In the genomic region with DNA sequence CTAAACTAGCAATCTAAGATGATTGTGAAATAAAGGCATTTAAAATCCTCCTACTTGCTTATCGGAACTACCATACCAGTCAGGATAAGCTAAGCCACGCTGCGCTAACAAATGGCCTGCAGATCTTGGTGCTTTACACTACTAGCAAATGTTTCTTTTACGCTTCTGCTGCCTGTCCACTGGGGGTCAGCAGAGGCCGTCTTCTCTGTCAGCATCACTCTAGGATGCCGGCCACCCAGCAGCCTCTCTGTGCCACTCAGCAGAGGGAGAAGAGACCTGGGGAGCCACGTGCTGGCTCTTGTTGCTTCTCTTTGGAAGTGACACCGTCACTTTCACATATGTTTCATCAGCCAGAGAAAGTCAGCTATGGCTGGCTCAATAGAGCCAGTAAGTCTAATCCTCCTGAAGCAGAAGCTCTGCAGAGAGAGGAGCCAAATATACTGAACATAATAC, we compare ENCODE assay signal across 7 cellular contexts. TPM values are rescaled to one million over a fixed set of nuclear protein-coding genes. Genes with fewer than 3 reads are reported as not detected.
DNase-seq lines count a peak whose midpoint lies in the region; ATAC-seq, FAIRE-seq and TF ChIP-seq lines count a peak whose summit lies in the region.

No MANE protein-coding gene starts in this region.

- ATAC-seq in SK-N-SH treated with all-trans-retinoic acid at 6 μM for 48 hours = peak; percentile 89
- no peak for ATAC-seq in GM21737 (IDR thresholded peaks at IDR 0.05; ENCODE audit: unreplicated experiment)

- no peaks in the 10 kb centered on the region for H3K36me3 ChIP-seq in astrocyte (ENCODE audit: insufficient read depth, low read length)

- peak; percentile 59 for TF ChIP-seq RAD21 in Ishikawa (IDR thresholded peaks at IDR 0.05; ENCODE audit: low read depth)

- H3K9me3 Mint-ChIP-seq in astrocyte (ENCODE audit: unreplicated experiment) = no peaks in the 10 kb centered on the region

- H3K36me3 Mint-ChIP-seq in astrocyte (ENCODE audit: low read depth, unreplicated experiment) = peaks cover 3% of the 10 kb centered on the region

- H3K79me2 ChIP-seq in astrocyte (ENCODE audit: insufficient read depth, low read length) = no peaks in the 10 kb centered on the region

- no peak overlapping the region for H3K4me2 ChIP-seq in astrocyte (ENCODE audit: low read length)

- no peak overlapping the region for H3K27ac ChIP-seq in astrocyte (ENCODE audit: low read depth, low read length)

- DNase-seq in astrocyte (ENCODE audit: low read depth) (peak; percentile 47), inferior parietal cortex (ENCODE audit: extremely low spot score) (peak; percentile 17)
- peak; percentile 59 for DNase-seq in stimulated activated CD4-positive, alpha-beta T cell treated with anti-CD3 and anti-CD28 coated beads, Interleukin-4, amount 100 ng/mL, for 1 hour

- H4K20me1 ChIP-seq in astrocyte (ENCODE audit: insufficient read depth, low read length) = no peaks in the 10 kb centered on the region

- peaks cover 6% of the 10 kb centered on the region for H3K4me1 Mint-ChIP-seq in astrocyte (ENCODE audit: low read depth, unreplicated experiment)

- no peaks in the 10 kb centered on the region for H3K27me3 Mint-ChIP-seq in astrocyte (ENCODE audit: low read depth, unreplicated experiment)

- no peak for TF ChIP-seq EP300 in Ishikawa (IDR thresholded peaks at IDR 0.05; ENCODE audit: borderline replicate concordance)

- H3K27ac Mint-ChIP-seq in astrocyte (ENCODE audit: unreplicated experiment) = peak overlapping the region; percentile 75

- H3K4me3 ChIP-seq in astrocyte (ENCODE audit: insufficient read depth, low read depth, low read length) = no peak overlapping the region

- H3K9me3 ChIP-seq in astrocyte (ENCODE audit: insufficient read depth, low read depth, low read length) = no peaks in the 10 kb centered on the region

- FAIRE-seq in astrocyte (lab: Jason Lieb, UNC) = peak; percentile 50

- H3K27me3 ChIP-seq in astrocyte (ENCODE audit: insufficient read depth, low read length) = no peaks in the 10 kb centered on the region

- TF ChIP-seq CTCF in GM12873 (IDR thresholded peaks at IDR 0.05; ENCODE audit: insufficient read depth, low read depth, low read length, missing control alignments) (peak; percentile 65), astrocyte (IDR thresholded peaks at IDR 0.05; ENCODE audit: insufficient read depth, low read depth, low read length) (peak; percentile 71)

- H2AFZ ChIP-seq in astrocyte (ENCODE audit: low read depth, low read length) = no peak overlapping the region

- H3K4me3 Mint-ChIP-seq in astrocyte (ENCODE audit: unreplicated experiment) = no peak overlapping the region

- H3K9ac ChIP-seq in astrocyte (ENCODE audit: low read length) = no peak overlapping the region

- H3K4me1 ChIP-seq in astrocyte (ENCODE audit: insufficient read depth, low read length) = no peaks in the 10 kb centered on the region

TF ChIP-seq in Ishikawa, 13 proteins besides CTCF, POLR2A, EP300 and RAD21:
- TF ChIP-seq, protein P1, sequence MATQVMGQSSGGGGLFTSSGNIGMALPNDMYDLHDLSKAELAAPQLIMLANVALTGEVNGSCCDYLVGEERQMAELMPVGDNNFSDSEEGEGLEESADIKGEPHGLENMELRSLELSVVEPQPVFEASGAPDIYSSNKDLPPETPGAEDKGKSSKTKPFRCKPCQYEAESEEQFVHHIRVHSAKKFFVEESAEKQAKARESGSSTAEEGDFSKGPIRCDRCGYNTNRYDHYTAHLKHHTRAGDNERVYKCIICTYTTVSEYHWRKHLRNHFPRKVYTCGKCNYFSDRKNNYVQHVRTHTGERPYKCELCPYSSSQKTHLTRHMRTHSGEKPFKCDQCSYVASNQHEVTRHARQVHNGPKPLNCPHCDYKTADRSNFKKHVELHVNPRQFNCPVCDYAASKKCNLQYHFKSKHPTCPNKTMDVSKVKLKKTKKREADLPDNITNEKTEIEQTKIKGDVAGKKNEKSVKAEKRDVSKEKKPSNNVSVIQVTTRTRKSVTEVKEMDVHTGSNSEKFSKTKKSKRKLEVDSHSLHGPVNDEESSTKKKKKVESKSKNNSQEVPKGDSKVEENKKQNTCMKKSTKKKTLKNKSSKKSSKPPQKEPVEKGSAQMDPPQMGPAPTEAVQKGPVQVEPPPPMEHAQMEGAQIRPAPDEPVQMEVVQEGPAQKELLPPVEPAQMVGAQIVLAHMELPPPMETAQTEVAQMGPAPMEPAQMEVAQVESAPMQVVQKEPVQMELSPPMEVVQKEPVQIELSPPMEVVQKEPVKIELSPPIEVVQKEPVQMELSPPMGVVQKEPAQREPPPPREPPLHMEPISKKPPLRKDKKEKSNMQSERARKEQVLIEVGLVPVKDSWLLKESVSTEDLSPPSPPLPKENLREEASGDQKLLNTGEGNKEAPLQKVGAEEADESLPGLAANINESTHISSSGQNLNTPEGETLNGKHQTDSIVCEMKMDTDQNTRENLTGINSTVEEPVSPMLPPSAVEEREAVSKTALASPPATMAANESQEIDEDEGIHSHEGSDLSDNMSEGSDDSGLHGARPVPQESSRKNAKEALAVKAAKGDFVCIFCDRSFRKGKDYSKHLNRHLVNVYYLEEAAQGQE (IDR thresholded peaks at IDR 0.05; ENCODE audit: low read depth) = no peak
- TF ChIP-seq CREB1 (IDR thresholded peaks at IDR 0.05; ENCODE audit: low read depth) (no peak), TAF1 (IDR thresholded peaks at IDR 0.05; ENCODE audit: low read depth) (no peak), TEAD4 (IDR thresholded peaks at IDR 0.05) (no peak), CEBPB (IDR thresholded peaks at IDR 0.05) (no peak), YY1 (IDR thresholded peaks at IDR 0.05; ENCODE audit: low read depth) (no peak), TCF12 (IDR thresholded peaks at IDR 0.05; ENCODE audit: low read depth) (no peak), EGR1 (IDR thresholded peaks at IDR 0.05) (no peak), ZBTB7A (IDR thresholded peaks at IDR 0.05; ENCODE audit: low read depth) (no peak), FOXM1 (IDR thresholded peaks at IDR 0.05; ENCODE audit: borderline replicate concordance, low read depth) (no peak), NFIC (IDR thresholded peaks at IDR 0.05) (no peak)
- TF ChIP-seq, protein P2, sequence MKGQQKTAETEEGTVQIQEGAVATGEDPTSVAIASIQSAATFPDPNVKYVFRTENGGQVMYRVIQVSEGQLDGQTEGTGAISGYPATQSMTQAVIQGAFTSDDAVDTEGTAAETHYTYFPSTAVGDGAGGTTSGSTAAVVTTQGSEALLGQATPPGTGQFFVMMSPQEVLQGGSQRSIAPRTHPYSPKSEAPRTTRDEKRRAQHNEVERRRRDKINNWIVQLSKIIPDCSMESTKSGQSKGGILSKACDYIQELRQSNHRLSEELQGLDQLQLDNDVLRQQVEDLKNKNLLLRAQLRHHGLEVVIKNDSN (IDR thresholded peaks at IDR 0.05) = no peak
- TF ChIP-seq, protein P3, sequence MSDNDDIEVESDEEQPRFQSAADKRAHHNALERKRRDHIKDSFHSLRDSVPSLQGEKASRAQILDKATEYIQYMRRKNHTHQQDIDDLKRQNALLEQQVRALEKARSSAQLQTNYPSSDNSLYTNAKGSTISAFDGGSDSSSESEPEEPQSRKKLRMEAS (IDR thresholded peaks at IDR 0.05) = no peak

TF ChIP-seq in SK-N-SH treated with all-trans-retinoic acid at 6 μM for 48 hours, 23 proteins besides CTCF, POLR2A, EP300 and RAD21 (continues in another document):
- TF ChIP-seq PPARA (CRISPR knock-in tag; IDR thresholded peaks at IDR 0.05; ENCODE audit: borderline replicate concordance) = no peak
- TF ChIP-seq, protein P4, sequence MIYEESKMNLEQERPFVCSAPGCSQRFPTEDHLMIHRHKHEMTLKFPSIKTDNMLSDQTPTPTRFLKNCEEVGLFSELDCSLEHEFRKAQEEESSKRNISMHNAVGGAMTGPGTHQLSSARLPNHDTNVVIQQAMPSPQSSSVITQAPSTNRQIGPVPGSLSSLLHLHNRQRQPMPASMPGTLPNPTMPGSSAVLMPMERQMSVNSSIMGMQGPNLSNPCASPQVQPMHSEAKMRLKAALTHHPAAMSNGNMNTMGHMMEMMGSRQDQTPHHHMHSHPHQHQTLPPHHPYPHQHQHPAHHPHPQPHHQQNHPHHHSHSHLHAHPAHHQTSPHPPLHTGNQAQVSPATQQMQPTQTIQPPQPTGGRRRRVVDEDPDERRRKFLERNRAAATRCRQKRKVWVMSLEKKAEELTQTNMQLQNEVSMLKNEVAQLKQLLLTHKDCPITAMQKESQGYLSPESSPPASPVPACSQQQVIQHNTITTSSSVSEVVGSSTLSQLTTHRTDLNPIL (CRISPR knock-in tag; IDR thresholded peaks at IDR 0.05; ENCODE audit: low read depth) = no peak
- no peak for TF ChIP-seq BACH2 (CRISPR knock-in tag; IDR thresholded peaks at IDR 0.05; ENCODE audit: borderline replicate concordance)
- no peak for TF ChIP-seq TOX (CRISPR knock-in tag; IDR thresholded peaks at IDR 0.05; ENCODE audit: borderline replicate concordance)
- no peak for TF ChIP-seq ZNF8 (CRISPR knock-in tag; IDR thresholded peaks at IDR 0.05)
- TF ChIP-seq, protein P5, sequence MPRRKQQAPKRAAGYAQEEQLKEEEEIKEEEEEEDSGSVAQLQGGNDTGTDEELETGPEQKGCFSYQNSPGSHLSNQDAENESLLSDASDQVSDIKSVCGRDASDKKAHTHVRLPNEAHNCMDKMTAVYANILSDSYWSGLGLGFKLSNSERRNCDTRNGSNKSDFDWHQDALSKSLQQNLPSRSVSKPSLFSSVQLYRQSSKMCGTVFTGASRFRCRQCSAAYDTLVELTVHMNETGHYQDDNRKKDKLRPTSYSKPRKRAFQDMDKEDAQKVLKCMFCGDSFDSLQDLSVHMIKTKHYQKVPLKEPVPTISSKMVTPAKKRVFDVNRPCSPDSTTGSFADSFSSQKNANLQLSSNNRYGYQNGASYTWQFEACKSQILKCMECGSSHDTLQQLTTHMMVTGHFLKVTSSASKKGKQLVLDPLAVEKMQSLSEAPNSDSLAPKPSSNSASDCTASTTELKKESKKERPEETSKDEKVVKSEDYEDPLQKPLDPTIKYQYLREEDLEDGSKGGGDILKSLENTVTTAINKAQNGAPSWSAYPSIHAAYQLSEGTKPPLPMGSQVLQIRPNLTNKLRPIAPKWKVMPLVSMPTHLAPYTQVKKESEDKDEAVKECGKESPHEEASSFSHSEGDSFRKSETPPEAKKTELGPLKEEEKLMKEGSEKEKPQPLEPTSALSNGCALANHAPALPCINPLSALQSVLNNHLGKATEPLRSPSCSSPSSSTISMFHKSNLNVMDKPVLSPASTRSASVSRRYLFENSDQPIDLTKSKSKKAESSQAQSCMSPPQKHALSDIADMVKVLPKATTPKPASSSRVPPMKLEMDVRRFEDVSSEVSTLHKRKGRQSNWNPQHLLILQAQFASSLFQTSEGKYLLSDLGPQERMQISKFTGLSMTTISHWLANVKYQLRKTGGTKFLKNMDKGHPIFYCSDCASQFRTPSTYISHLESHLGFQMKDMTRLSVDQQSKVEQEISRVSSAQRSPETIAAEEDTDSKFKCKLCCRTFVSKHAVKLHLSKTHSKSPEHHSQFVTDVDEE (CRISPR knock-in tag; IDR thresholded peaks at IDR 0.05) = no peak
- no peak for TF ChIP-seq ZFP3 (CRISPR knock-in tag; IDR thresholded peaks at IDR 0.05)

RNA-seq across cellular contexts. Expression of a gene that starts 36.6 kb away (rescaled TPM):
- 76.1 and 88.3 TPM in 2 replicates for total RNA-seq in astrocyte
